In genomic region chr14:52937869-52938268, GRCh38 we compare ENCODE assay signal across 1 cellular context.
TF ChIP-seq lines count a peak whose summit lies in the region.

No MANE protein-coding gene starts in this region.

TF ChIP-seq in WTC11, 78 proteins besides CTCF, POLR2A, EP300 and RAD21 (continued from another document):
- TF ChIP-seq CBFB (CRISPR knock-in tag; IDR thresholded peaks at IDR 0.05; ENCODE audit: low read depth) = no peak
